18 cellular contexts compared by ENCODE assay signal in genomic region chr5:72228957-72229356, GRCh38.
"Had no signal": no experiment of that assay in that cellular context is flagged by ENCODE, and none has a peak within 500 bp of the region (broad histone marks: within the 10 kb centered on the region; RNA-seq: fewer than 3 reads in every experiment).

No MANE protein-coding gene starts in this region.

- H3K36me3 ChIP-seq: prostate gland had no signal

- H3K4me3 Mint-ChIP-seq: activated CD4-positive, alpha-beta memory T cell treated with anti-CD3 and anti-CD28 coated beads for 36 hours; activated CD8-positive, alpha-beta memory T cell treated with anti-CD3 and anti-CD28 coated beads, Interleukin-2, amount 10 ng/mL, durations not matched to agents 7 days and 5 days; activated naive CD4-positive, alpha-beta T cell treated with anti-CD3 and anti-CD28 coated beads for 36 hours; activated naive CD8-positive, alpha-beta T cell treated with anti-CD3 and anti-CD28 coated beads, Interleukin-2, amount 50 U/mL, for 24 hours; nephron; stimulated activated naive CD8-positive, alpha-beta T cell treated with anti-CD3 and anti-CD28 coated beads, Interleukin-15, Interleukin-2, amounts not matched to agents 100 ng/mL and 50 ng/mL, for 24 hours had no signal

- H3K27me3 ChIP-seq: ascending aorta, sigmoid colon, spleen, suprapubic skin, upper lobe of left lung had no signal

- H3K4me1 ChIP-seq: prostate gland had no signal

- H3K4me3 ChIP-seq: ascending aorta, prostate gland, sigmoid colon, spleen, suprapubic skin, upper lobe of left lung had no signal

- H3K27me3 Mint-ChIP-seq: activated CD4-positive, alpha-beta memory T cell treated with anti-CD3 and anti-CD28 coated beads for 36 hours; activated naive CD8-positive, alpha-beta T cell treated with anti-CD3 and anti-CD28 coated beads, Interleukin-2, amount 50 U/mL, for 24 hours; stimulated activated naive CD8-positive, alpha-beta T cell treated with anti-CD3 and anti-CD28 coated beads, Interleukin-15, Interleukin-2, amounts not matched to agents 100 ng/mL and 50 ng/mL, for 24 hours had no signal

- DNase-seq: activated CD4-positive, alpha-beta memory T cell treated with anti-CD3 and anti-CD28 coated beads for 36 hours; activated CD8-positive, alpha-beta memory T cell treated with anti-CD3 and anti-CD28 coated beads, Interleukin-2, amount 10 ng/mL, durations not matched to agents 7 days and 5 days; activated naive CD4-positive, alpha-beta T cell treated with anti-CD3 and anti-CD28 coated beads for 36 hours; activated naive CD8-positive, alpha-beta T cell treated with anti-CD3 and anti-CD28 coated beads, Interleukin-2, amount 50 U/mL, for 24 hours; activated T-cell treated with anti-CD3 and anti-CD28 coated beads, Interleukin-2, amount 50 U/mL, for 1 hour; kidney; nucleus accumbens; sigmoid colon; spleen; T1000; upper lobe of left lung had no signal

- H3K27ac Mint-ChIP-seq: activated CD4-positive, alpha-beta memory T cell treated with anti-CD3 and anti-CD28 coated beads for 36 hours; activated CD8-positive, alpha-beta memory T cell treated with anti-CD3 and anti-CD28 coated beads, Interleukin-2, amount 10 ng/mL, durations not matched to agents 7 days and 5 days; activated naive CD4-positive, alpha-beta T cell treated with anti-CD3 and anti-CD28 coated beads for 36 hours; activated naive CD8-positive, alpha-beta T cell treated with anti-CD3 and anti-CD28 coated beads, Interleukin-2, amount 50 U/mL, for 24 hours; activated T-helper 2 cell treated with anti-CD3 and anti-CD28 coated beads, Interferon-gamma antibody, Interleukin-2, Interleukin-4, amounts not matched to agents 10 μg/mL and 5 μg/mL and 100 μg/mL, durations not matched to agents 14 hours and 24 hours and 36 hours; nephron; stimulated activated naive CD8-positive, alpha-beta T cell treated with anti-CD3 and anti-CD28 coated beads, Interleukin-15, Interleukin-2, amounts not matched to agents 100 ng/mL and 50 ng/mL, for 24 hours had no signal

- ATAC-seq: activated CD8-positive, alpha-beta memory T cell treated with anti-CD3 and anti-CD28 coated beads, Interleukin-2, amount 10 ng/mL, durations not matched to agents 7 days and 5 days; activated naive CD8-positive, alpha-beta T cell treated with anti-CD3 and anti-CD28 coated beads, Interleukin-2, amount 50 U/mL, for 24 hours had no signal

- H3K9me3 ChIP-seq: ascending aorta, prostate gland, sigmoid colon, spleen, suprapubic skin, upper lobe of left lung had no signal

- H3K27ac ChIP-seq: ascending aorta, epithelial cell of prostate, prostate gland, sigmoid colon, spleen, suprapubic skin, upper lobe of left lung had no signal

- H3K9me3 Mint-ChIP-seq: activated CD4-positive, alpha-beta memory T cell treated with anti-CD3 and anti-CD28 coated beads for 36 hours; activated naive CD4-positive, alpha-beta T cell treated with anti-CD3 and anti-CD28 coated beads for 36 hours; activated naive CD8-positive, alpha-beta T cell treated with anti-CD3 and anti-CD28 coated beads, Interleukin-2, amount 50 U/mL, for 24 hours; activated T-helper 2 cell treated with anti-CD3 and anti-CD28 coated beads, Interferon-gamma antibody, Interleukin-2, Interleukin-4, amounts not matched to agents 10 μg/mL and 5 μg/mL and 100 μg/mL, durations not matched to agents 14 hours and 24 hours and 36 hours; nephron; stimulated activated naive CD8-positive, alpha-beta T cell treated with anti-CD3 and anti-CD28 coated beads, Interleukin-15, Interleukin-2, amounts not matched to agents 100 ng/mL and 50 ng/mL, for 24 hours had no signal
